Comparison of ENCODE assay signal across 11 cellular contexts in the genomic region with DNA sequence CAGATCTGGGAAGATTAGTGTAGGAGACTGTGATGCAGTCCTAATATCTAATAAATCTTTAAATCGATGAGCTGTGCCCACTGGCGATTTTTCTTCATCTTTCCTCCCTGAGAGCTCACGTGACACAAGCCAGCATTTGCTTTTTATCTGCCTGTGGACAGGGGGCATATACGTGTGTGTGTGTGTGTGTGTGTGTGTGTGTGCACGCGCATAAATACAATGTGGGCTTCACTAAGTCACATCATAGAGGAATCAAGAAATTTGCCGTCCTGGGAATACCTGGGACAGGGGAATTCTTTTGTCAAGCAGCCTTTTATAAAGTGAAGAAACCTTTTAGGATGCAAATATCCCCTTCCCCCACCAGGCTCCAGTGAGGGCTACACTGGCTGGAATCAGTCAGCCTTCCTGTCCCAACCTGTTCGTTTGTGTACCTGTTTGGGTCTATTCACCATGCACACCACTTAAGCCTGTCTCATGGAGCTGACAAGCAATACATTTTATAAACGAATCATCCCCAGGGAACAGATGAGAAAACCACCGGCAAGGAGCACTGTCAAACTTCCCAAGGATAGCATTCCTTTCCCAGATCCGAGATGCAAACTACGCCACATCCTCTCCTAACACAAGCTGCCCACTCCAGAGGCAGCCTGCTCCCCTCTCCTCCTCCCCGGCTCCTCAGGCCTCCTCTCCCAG. TPM values are rescaled to one million over a fixed set of nuclear protein-coding genes. Genes with fewer than 3 reads are reported as not detected.
DNase-seq lines count a peak whose midpoint lies in the region; ATAC-seq lines count a peak whose summit lies in the region.
"Had no signal": no experiment of that assay in that cellular context is flagged by ENCODE, and none has a peak within 500 bp of the region (broad histone marks: within the 10 kb centered on the region; RNA-seq: fewer than 3 reads in every experiment).

No MANE protein-coding gene starts in this region.

- peaks cover 3% of the 10 kb centered on the region for H3K27me3 ChIP-seq in rectal smooth muscle tissue (ENCODE audit: control insufficient read depth, insufficient read depth, low read length)

- H3K9ac ChIP-seq in rectal smooth muscle tissue (ENCODE audit: low read length) = no peak overlapping the region

- no peak overlapping the region for H3K27ac Mint-ChIP-seq in activated naive CD4-positive, alpha-beta T cell treated with anti-CD3 and anti-CD28 coated beads, Interleukin-2, amount 50 U/mL, for 72 hours

- peaks cover 0 to 11% of the 10 kb centered on the region in 2 donors for H3K36me3 Mint-ChIP-seq in activated naive CD4-positive, alpha-beta T cell treated with anti-CD3 and anti-CD28 coated beads, Interleukin-2, amount 50 U/mL, for 72 hours

- no peaks in the 10 kb centered on the region for H3K36me3 ChIP-seq in rectal smooth muscle tissue (ENCODE audit: control insufficient read depth, insufficient read depth, low read length)

- no peaks in the 10 kb centered on the region for H3K9me3 Mint-ChIP-seq in activated naive CD4-positive, alpha-beta T cell treated with anti-CD3 and anti-CD28 coated beads, Interleukin-2, amount 50 U/mL, for 72 hours

- peak; percentile 65 for DNase-seq in NCI-H1092 treated with DMSO at 0.1 percent for 48 hours (lab: John Stamatoyannopoulos, UW)
- DNase-seq in NCI-H1092 (lab: John Stamatoyannopoulos, UW) = no peak
- peak; percentile 37 for DNase-seq in NCI-H526 treated with DMSO at 0.1 percent for 48 hours (lab: John Stamatoyannopoulos, UW)
- peak; percentile 72 for DNase-seq in epithelial cell of prostate (ENCODE audit: low read depth, low spot score)
- DNase-seq in activated naive CD4-positive, alpha-beta T cell treated with anti-CD3 and anti-CD28 coated beads, Interleukin-2, amount 50 U/mL, for 72 hours (ENCODE audit: low spot score in 2 of 2) = no peak
- no peak for DNase-seq in stimulated activated CD4-positive, alpha-beta T cell treated with anti-CD3 and anti-CD28 coated beads, Interleukin-15, amount 100 ng/mL, for 24 hours
- DNase-seq: activated gamma-delta T cell treated with Interleukin-2 at 50 U/mL for 16 hours, dermis blood vessel endothelial cell had no signal

- H3K27ac ChIP-seq in epithelial cell of prostate = peak overlapping the region; percentile 71
- H3K27ac ChIP-seq in rectal smooth muscle tissue (ENCODE audit: low read depth, low read length) = no peak overlapping the region

- H3K4me3 ChIP-seq in rectal smooth muscle tissue (ENCODE audit: low read length) = peak overlapping the region; percentile 45

- no peaks in the 10 kb centered on the region for H3K4me1 ChIP-seq in rectal smooth muscle tissue (ENCODE audit: control insufficient read depth, insufficient read depth, low read length)

- ATAC-seq in activated naive CD4-positive, alpha-beta T cell treated with anti-CD3 and anti-CD28 coated beads, Interleukin-2, amount 50 U/mL, for 72 hours = no peak
- ATAC-seq in HG03521 (IDR thresholded peaks at IDR 0.05; ENCODE audit: unreplicated experiment) = no peak

RNA-seq across cellular contexts. Expression of a gene that starts 2.7 kb away (rescaled TPM):
- total RNA-seq in activated naive CD4-positive, alpha-beta T cell treated with anti-CD3 and anti-CD28 coated beads, Interleukin-2, amount 50 U/mL, for 72 hours = under 1 TPM in 1 of 2 donors, not detected in 1; 0.51 TPM
- total RNA-seq: A673 had no signal

Comparison
In these comparisons a context has a peak if more than half of its experiments do, and no peak if none do; other contexts are left out.
1. DNase-seq: peak in NCI-H1092 treated with DMSO at 0.1 percent for 48 hours (single experiment), NCI-H526 treated with DMSO at 0.1 percent for 48 hours (single experiment) and epithelial cell of prostate (single experiment); none in NCI-H1092 (single experiment), activated naive CD4-positive, alpha-beta T cell treated with anti-CD3 and anti-CD28 coated beads, Interleukin-2, amount 50 U/mL, for 72 hours (0 of 2) and stimulated activated CD4-positive, alpha-beta T cell treated with anti-CD3 and anti-CD28 coated beads, Interleukin-15, amount 100 ng/mL, for 24 hours (single experiment).